In genomic region chr1:29577512-29577911, GRCh38 we compare ENCODE assay signal across 21 cellular contexts.
DNase-seq lines count a peak whose midpoint lies in the region; ATAC-seq and TF ChIP-seq lines count a peak whose summit lies in the region.
"Had no signal": no experiment of that assay in that cellular context is flagged by ENCODE, and none has a peak within 500 bp of the region (broad histone marks: within the 10 kb centered on the region; RNA-seq: fewer than 3 reads in every experiment).

No MANE protein-coding gene starts in this region.

- H3K23ac ChIP-seq in IMR-90 (ENCODE audit: low read depth, low read length), result no peak overlapping the region

- no peak for TF ChIP-seq POLR2A in IMR-90 (IDR thresholded peaks at IDR 0.05; ENCODE audit: low read depth, low read length)

- H3K9me2 ChIP-seq in GM23338 (ENCODE audit: insufficient read depth), result no peaks in the 10 kb centered on the region

- H3K14ac ChIP-seq in IMR-90 (replicated peaks; ENCODE audit: low read depth, low read length), result no peak overlapping the region

- no peak overlapping the region for H3K27ac ChIP-seq in GM23338 (ENCODE audit: low read depth)
- H3K27ac ChIP-seq in IMR-90 (ENCODE audit: insufficient read depth, low read length), result no peak overlapping the region
- no peak overlapping the region for H3K27ac ChIP-seq in endodermal cell (ENCODE audit: low read depth, low read length)
- H3K27ac ChIP-seq: A549, KMS-11, Peyer's patch had no signal

- in situ Hi-C loops in IMR-90 (cut with MboI; ENCODE audit: low sequenced_read_pairs), result no loop called here

- no peak overlapping the region for H3K27ac Mint-ChIP-seq in GM23338
- H3K27ac Mint-ChIP-seq in endodermal cell, result no peak overlapping the region
- H3K27ac Mint-ChIP-seq in glutamatergic neuron (ENCODE audit: unreplicated experiment), result no peak overlapping the region
- H3K27ac Mint-ChIP-seq: B cell, CD14-positive monocyte had no signal

- H3K4me1 Mint-ChIP-seq in GM23338 (peaks cover 11% of the 10 kb centered on the region; the same call in 2 of the 3 replicates), endodermal cell (peaks cover 22% of the 10 kb centered on the region), glutamatergic neuron (ENCODE audit: low read depth, unreplicated experiment) (peaks cover 30% of the 10 kb centered on the region)
- H3K4me1 Mint-ChIP-seq: B cell, CD14-positive monocyte had no signal

- H3K4me3 ChIP-seq in GM23338, result no peak overlapping the region
- H3K4me3 ChIP-seq in IMR-90 (ENCODE audit: insufficient read depth, low read depth, low read length), result no peak overlapping the region
- H3K4me3 ChIP-seq in endodermal cell (ENCODE audit: low read length), result no peak overlapping the region
- H3K4me3 ChIP-seq: A549, Peyer's patch had no signal

- H3K79me1 ChIP-seq in IMR-90 (ENCODE audit: low read depth in 1 of 2, low read length in 2 of 2), result no peaks in the 10 kb centered on the region

- H3K4me3 Mint-ChIP-seq in GM23338, result no peak overlapping the region
- H3K4me3 Mint-ChIP-seq in endodermal cell, result no peak overlapping the region
- no peak overlapping the region for H3K4me3 Mint-ChIP-seq in glutamatergic neuron (ENCODE audit: unreplicated experiment)
- H3K4me3 Mint-ChIP-seq: B cell, CD14-positive monocyte had no signal

- peaks cover 5% of the 10 kb centered on the region; the same call in 1 of the 2 replicates for H3K9me1 ChIP-seq in IMR-90 (ENCODE audit: insufficient read depth, low read length)

- H3K27me3 Mint-ChIP-seq in GM23338 (ENCODE audit: insufficient read depth, low read depth, poor library complexity) (peaks cover 7% of the 10 kb centered on the region), endodermal cell (ENCODE audit: insufficient read depth) (peaks cover 23% of the 10 kb centered on the region), glutamatergic neuron (ENCODE audit: unreplicated experiment) (peaks cover 6% of the 10 kb centered on the region)

- no peaks in the 10 kb centered on the region for H3K9me3 ChIP-seq in IMR-90 (ENCODE audit: control insufficient read depth, insufficient read depth, low read length)
- no peaks in the 10 kb centered on the region for H3K9me3 ChIP-seq in endodermal cell (ENCODE audit: control insufficient read depth, low read length)
- H3K9me3 ChIP-seq: A549, Peyer's patch had no signal

- no peak overlapping the region for H4K5ac ChIP-seq in IMR-90 (ENCODE audit: low read depth, low read length)

- H4K20me1 ChIP-seq in GM23338 (replicated peaks; ENCODE audit: insufficient read depth) (no peaks in the 10 kb centered on the region), IMR-90 (ENCODE audit: insufficient read depth, low read length) (no peaks in the 10 kb centered on the region)

- TF ChIP-seq CTCF in GM23338 (conservative IDR thresholded peaks at IDR 0.05; ENCODE audit: low read depth in 2 of 2), result peak in 1 of 2 experiments; percentile 33; a peak in 1 of 4 replicates
- TF ChIP-seq CTCF in IMR-90 (conservative IDR thresholded peaks at IDR 0.05; ENCODE audit: low read depth, low read length), result no peak
- TF ChIP-seq CTCF in endodermal cell (conservative IDR thresholded peaks at IDR 0.05), result peak; percentile 44
- no peak for TF ChIP-seq CTCF in glutamatergic neuron (IDR thresholded peaks at IDR 0.05; ENCODE audit: partially characterized antibody, unreplicated experiment)

- no peaks in the 10 kb centered on the region; the same call in 2 of the 3 replicates for H3K36me3 Mint-ChIP-seq in GM23338 (ENCODE audit: low read depth)
- H3K36me3 Mint-ChIP-seq in endodermal cell (ENCODE audit: low read depth), result no peaks in the 10 kb centered on the region
- H3K36me3 Mint-ChIP-seq in glutamatergic neuron (ENCODE audit: unreplicated experiment), result no peaks in the 10 kb centered on the region
- H3K36me3 Mint-ChIP-seq: CD14-positive monocyte had no signal

- H3K9ac ChIP-seq in IMR-90 (ENCODE audit: low read depth, low read length) (no peak overlapping the region), endodermal cell (ENCODE audit: extremely low read depth, low read length, poor library complexity, severe bottlenecking) (no peak overlapping the region)
- H3K9ac ChIP-seq: KMS-11 had no signal

- H3K4me1 ChIP-seq in GM23338 (ENCODE audit: insufficient read depth), result no peaks in the 10 kb centered on the region
- no peaks in the 10 kb centered on the region for H3K4me1 ChIP-seq in IMR-90 (ENCODE audit: control insufficient read depth, insufficient read depth, low read length)
- H3K4me1 ChIP-seq in endodermal cell (ENCODE audit: control insufficient read depth, insufficient read depth, low read length), result peaks cover 7% of the 10 kb centered on the region
- H3K4me1 ChIP-seq: A549, Peyer's patch had no signal

- H3K9me3 Mint-ChIP-seq in GM23338, result no peaks in the 10 kb centered on the region
- no peaks in the 10 kb centered on the region for H3K9me3 Mint-ChIP-seq in endodermal cell
- peaks cover 2% of the 10 kb centered on the region for H3K9me3 Mint-ChIP-seq in glutamatergic neuron (ENCODE audit: unreplicated experiment)

- no TSS peak for BruUV-seq in IMR-90 (replicated peaks; lab: Mats Ljungman, UMichigan)

- H3K36me3 ChIP-seq in GM23338 (ENCODE audit: insufficient read depth) (no peaks in the 10 kb centered on the region), IMR-90 (ENCODE audit: control insufficient read depth, insufficient read depth, low read length) (no peaks in the 10 kb centered on the region), endodermal cell (ENCODE audit: control insufficient read depth, insufficient read depth, low read length) (no peaks in the 10 kb centered on the region)
- H3K36me3 ChIP-seq: Peyer's patch had no signal

- CTCF ChIA-PET in IMR-90 (lab: Yijun Ruan, JAX), result no interaction called here

- H2AFZ ChIP-seq in GM23338, result peak overlapping the region; percentile 69
- H2AFZ ChIP-seq in IMR-90 (replicated peaks; ENCODE audit: low read length, poor library complexity), result peak overlapping the region; percentile 43

- H2BK5ac ChIP-seq in IMR-90 (ENCODE audit: low read depth, low read length, poor library complexity, severe bottlenecking), result no peak overlapping the region

- POLR2A ChIA-PET in IMR-90 (lab: Charles Lee; ENCODE audit: unreplicated experiment), result no interaction called here

- H4K8ac ChIP-seq in IMR-90 (ENCODE audit: low read depth in 2 of 2, low read length in 2 of 2), result no peak overlapping the region

- no peaks in the 10 kb centered on the region for H3K79me2 ChIP-seq in GM23338 (replicated peaks; ENCODE audit: insufficient read depth)

- ATAC-seq in GM23338 (peak; percentile 66), IMR-90 (ENCODE audit: low read depth) (no peak), HG03342 (IDR thresholded peaks at IDR 0.05; ENCODE audit: unreplicated experiment) (no peak)
- ATAC-seq: A549 had no signal

- no peak overlapping the region for H3K4ac ChIP-seq in IMR-90 (ENCODE audit: low read depth, low read length)

- no peak overlapping the region for H3K4me2 ChIP-seq in GM23338
- H3K4me2 ChIP-seq in IMR-90 (ENCODE audit: low read depth, low read length), result no peak overlapping the region
- H3K4me2 ChIP-seq: A549, KMS-11 had no signal

- H4K91ac ChIP-seq in IMR-90 (ENCODE audit: insufficient read depth, low read depth, low read length), result no peak overlapping the region

- TF ChIP-seq RAD21 in IMR-90 (IDR thresholded peaks at IDR 0.05; ENCODE audit: low read length), result no peak

- WGBS in IMR-90 (ENCODE audit: extremely low coverage in 2 of 2, insufficient read length in 1 of 2), 2 experiments, result 90% methylated on average over 2 of the region's 9 CpGs; no CpG with 5 or more reads in 1 of the 2 experiments
- 75 to 76% methylated on average over 7 to 9 of the region's 9 CpGs for WGBS in endodermal cell (ENCODE audit: insufficient coverage in 1 of 2, insufficient read length in 1 of 2), 2 experiments

- dilution Hi-C loops in IMR-90 (cut with HindIII; ENCODE audit: low sequenced_read_pairs, unreplicated experiment), result no loop called here

- no peak overlapping the region for H2BK120ac ChIP-seq in IMR-90 (ENCODE audit: low read depth, low read length)

- H3K18ac ChIP-seq in IMR-90 (ENCODE audit: low read depth, low read length), result no peak overlapping the region

- H3K56ac ChIP-seq in IMR-90 (ENCODE audit: extremely low read depth, insufficient read depth, low read length), result no peak overlapping the region

- DNase-seq in GM23338 (ENCODE audit: low spot score) (peak; percentile 47), IMR-90 (no peak), endodermal cell (peak; percentile 67), mesenteric fat pad (ENCODE audit: low spot score) (peak; percentile 59), midbrain (lab: John Stamatoyannopoulos, UW) (no peak), glutamatergic neuron (no peak), epidermal melanocyte (ENCODE audit: insufficient read length, low spot score) (no peak)
- DNase-seq: GDM1; GOT3; NCI-H1092 treated with DMSO at 0.1 percent for 48 hours; NCI-H1436 treated with DMSO at 0.1 percent for 48 hours; NCI-H1930; NCI-H2227 treated with DMSO at 0.1 percent for 48 hours; NCI-H510A; NK-92 treated with Interleukin-12 subunit alpha and Interleukin-12 subunit beta, amount 100 ng/mL, for 24 hours; Peyer's patch had no signal

- intact Hi-C loops in IMR-90 (cut with micrococcal nuclease), result no loop called here

- H2BK15ac ChIP-seq in IMR-90 (ENCODE audit: low read depth, low read length), result no peak overlapping the region

- no peak overlapping the region for H2BK20ac ChIP-seq in IMR-90 (ENCODE audit: low read depth, low read length)

- H3F3A ChIP-seq in GM23338 (replicated peaks; ENCODE audit: low read depth), result no peaks in the 10 kb centered on the region

- H2AK9ac ChIP-seq in IMR-90 (replicated peaks; ENCODE audit: low read depth, low read length, poor library complexity), result no peak overlapping the region

- H2AK5ac ChIP-seq in IMR-90 (ENCODE audit: low read depth, low read length), result no peak overlapping the region

- no peaks in the 10 kb centered on the region for H3K27me3 ChIP-seq in GM23338 (ENCODE audit: insufficient read depth)
- no peaks in the 10 kb centered on the region for H3K27me3 ChIP-seq in IMR-90 (ENCODE audit: control insufficient read depth, insufficient read depth, low read length)
- H3K27me3 ChIP-seq in endodermal cell (ENCODE audit: control insufficient read depth, insufficient read depth, low read length, poor library complexity, severe bottlenecking), result peaks cover 17% of the 10 kb centered on the region
- H3K27me3 ChIP-seq: Peyer's patch had no signal

TF ChIP-seq in IMR-90, 13 proteins besides CTCF, POLR2A, EP300 and RAD21 (continues in another document):
- TF ChIP-seq MAZ (IDR thresholded peaks at IDR 0.05; ENCODE audit: borderline replicate concordance, low read depth, low read length), result no peak
- no peak for TF ChIP-seq BHLHE40 (IDR thresholded peaks at IDR 0.05; ENCODE audit: low read depth, low read length)
- TF ChIP-seq SMC3 (IDR thresholded peaks at IDR 0.05; ENCODE audit: low read depth, low read length), result no peak
- TF ChIP-seq MXI1 (IDR thresholded peaks at IDR 0.05; ENCODE audit: borderline replicate concordance, low read depth, low read length), result no peak
- TF ChIP-seq RFX5 (IDR thresholded peaks at IDR 0.05; ENCODE audit: low read depth, low read length), result no peak
- no peak for TF ChIP-seq NFE2L2 (IDR thresholded peaks at IDR 0.05; ENCODE audit: low read depth, low read length)

Comparison
In these comparisons a context has a peak if more than half of its experiments do, and no peak if none do; other contexts are left out.
1. DNase-seq: peak in GM23338 (single experiment), endodermal cell (single experiment) and mesenteric fat pad (single experiment); none in IMR-90 (single experiment), midbrain (single experiment), glutamatergic neuron (single experiment) and epidermal melanocyte (single experiment).